ENCODE assay signal across 11 cellular contexts in genomic region chr17:19546289-19547065, GRCh38. TPM values are rescaled to one million over a fixed set of nuclear protein-coding genes. Genes with fewer than 3 reads are reported as not detected.
DNase-seq lines count a peak whose midpoint lies in the region; ATAC-seq and TF ChIP-seq lines count a peak whose summit lies in the region.
"Had no signal": no experiment of that assay in that cellular context is flagged by ENCODE, and none has a peak within 500 bp of the region (broad histone marks: within the 10 kb centered on the region; RNA-seq: fewer than 3 reads in every experiment).

No MANE protein-coding gene starts in this region.

- no peak for ATAC-seq in GM18873 (IDR thresholded peaks at IDR 0.05; ENCODE audit: low FRiP score, unreplicated experiment)
- ATAC-seq in GM19452 (IDR thresholded peaks at IDR 0.05; ENCODE audit: unreplicated experiment) = no peak

- H3K4me3 ChIP-seq in AG10803 (ENCODE audit: low read length) (no peak overlapping the region), MM.1S (ENCODE audit: low read length) (no peak overlapping the region), suprapubic skin (no peak overlapping the region)
- H3K4me3 ChIP-seq: uterus had no signal

- WGBS in suprapubic skin = 37% methylated on average over 6 of the region's 6 CpGs

- H2AFZ ChIP-seq in MM.1S (ENCODE audit: low read length) = no peak overlapping the region

- no peak overlapping the region for H3K27ac ChIP-seq in MM.1S (ENCODE audit: low read length)
- no peak overlapping the region for H3K27ac ChIP-seq in suprapubic skin

- no peaks in the 10 kb centered on the region for H3K79me2 ChIP-seq in MM.1S (ENCODE audit: low read length)

- no peaks in the 10 kb centered on the region for H3F3A ChIP-seq in MM.1S (ENCODE audit: insufficient read depth, low read length)

- H3K27me3 ChIP-seq in MM.1S (replicated peaks; ENCODE audit: insufficient read depth, low read length) (no peaks in the 10 kb centered on the region), suprapubic skin (no peaks in the 10 kb centered on the region)
- H3K27me3 ChIP-seq: uterus had no signal

- no peaks in the 10 kb centered on the region for H4K20me1 ChIP-seq in MM.1S (ENCODE audit: insufficient read depth, low read length)

- H3K9me3 ChIP-seq in MM.1S (replicated peaks; ENCODE audit: insufficient read depth, low read length) (no peaks in the 10 kb centered on the region), suprapubic skin (no peaks in the 10 kb centered on the region)
- H3K9me3 ChIP-seq: uterus had no signal

- DNase-seq in AG10803 (ENCODE audit: low read depth) (no peak), MM.1S (peak; percentile 37), dermis blood vessel endothelial cell (peak; percentile 17), mucosa of gallbladder (ENCODE audit: low spot score) (peak; percentile 76), suprapubic skin (ENCODE audit: low spot score in 2 of 2) (no peak)
- no peak for DNase-seq in activated CD4-positive, alpha-beta T cell treated with anti-CD3 and anti-CD28 coated beads, Interleukin-2, amount 50 U/mL, for 48 hours
- DNase-seq: activated CD4-positive, alpha-beta T cell treated with anti-CD3 and anti-CD28 coated beads, Interleukin-2, amount 10 ng/mL, durations not matched to agents 7 days and 5 days; NCI-H2081; uterus had no signal

- no peak for TF ChIP-seq EP300 in suprapubic skin (IDR thresholded peaks at IDR 0.05)

- no peak overlapping the region for H3K4me2 ChIP-seq in MM.1S (ENCODE audit: low read depth, low read length)

- no peak overlapping the region for H3K9ac ChIP-seq in MM.1S (ENCODE audit: low read length)

- no peaks in the 10 kb centered on the region for H3K36me3 ChIP-seq in MM.1S (replicated peaks; ENCODE audit: insufficient read depth, low read length)
- no peaks in the 10 kb centered on the region for H3K36me3 ChIP-seq in suprapubic skin
- H3K36me3 ChIP-seq: uterus had no signal

- no peaks in the 10 kb centered on the region for H3K9me2 ChIP-seq in MM.1S (replicated peaks; ENCODE audit: insufficient read depth, low read length)

- H3K4me1 ChIP-seq in MM.1S (ENCODE audit: low read length) (peaks cover 3% of the 10 kb centered on the region; the same call in 1 of the 2 replicates), suprapubic skin (peaks cover 20% of the 10 kb centered on the region)
- H3K4me1 ChIP-seq: uterus had no signal

- TF ChIP-seq POLR2A in suprapubic skin (IDR thresholded peaks at IDR 0.05) = no peak

- peak; percentile 25; the same call in 1 of the 2 replicates for TF ChIP-seq CTCF in AG10803 (conservative IDR thresholded peaks at IDR 0.05; ENCODE audit: low read length)
- peak; percentile 46 for TF ChIP-seq CTCF in MM.1S (IDR thresholded peaks at IDR 0.05; ENCODE audit: low read length)
- peak in 1 of 2 donors; percentile 17 for TF ChIP-seq CTCF in suprapubic skin (IDR thresholded peaks at IDR 0.05)

RNA-seq across cellular contexts. Expression of gene SLC47A1, which starts 12.8 kb away (rescaled TPM):
- total RNA-seq in dermis blood vessel endothelial cell (0.51 and 0.85 TPM in 2 replicates), mucosa of gallbladder (15.4 TPM), suprapubic skin (10 to 100 TPM; 19.1 to 53.0 (median 39.2) TPM)
- total RNA-seq: activated CD4-positive, alpha-beta T cell treated with anti-CD3 and anti-CD28 coated beads, Interleukin-2, amount 10 ng/mL, durations not matched to agents 7 days and 5 days had no signal

Comparison
In these comparisons a context has a peak if more than half of its experiments do, and no peak if none do; other contexts are left out.
1. DNase-seq: peak in MM.1S (single experiment), dermis blood vessel endothelial cell (single experiment) and mucosa of gallbladder (single experiment); none in AG10803 (single experiment), suprapubic skin (0 of 2) and activated CD4-positive, alpha-beta T cell treated with anti-CD3 and anti-CD28 coated beads, Interleukin-2, amount 50 U/mL, for 48 hours (0 of 2).